In the genomic region with DNA sequence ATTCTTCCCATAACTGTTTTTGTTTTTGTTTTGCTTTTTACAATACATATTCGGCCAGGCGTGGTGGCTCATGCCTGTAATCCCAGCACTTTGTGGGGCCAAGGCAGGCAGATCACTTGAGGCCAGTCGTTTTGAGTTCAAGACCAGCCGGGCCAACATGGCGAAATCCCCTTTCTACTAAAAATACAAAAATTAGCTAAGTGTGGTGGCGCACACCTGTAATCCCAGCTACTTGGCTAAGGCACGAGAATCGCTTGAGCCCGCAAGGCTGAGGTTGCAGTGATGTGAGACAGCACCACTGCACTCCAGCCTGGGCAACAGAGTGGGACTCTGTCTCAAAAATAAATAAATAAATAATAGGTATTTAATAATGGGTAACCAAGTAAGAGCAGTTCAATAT, we compare ENCODE assay signal across 1 cellular context.
TF ChIP-seq lines count a peak whose summit lies in the region.

No MANE protein-coding gene starts in this region.

TF ChIP-seq in GM12891, 5 proteins besides CTCF, POLR2A, EP300 and RAD21:
- TF ChIP-seq POLR2AphosphoS5 (IDR thresholded peaks at IDR 0.05; ENCODE audit: low read depth, low read length) (no peak), SPI1 (IDR thresholded peaks at IDR 0.05; ENCODE audit: low read depth, low read length) (no peak), PAX5 (IDR thresholded peaks at IDR 0.05; ENCODE audit: insufficient read depth, low read length, severe bottlenecking) (no peak), TAF1 (IDR thresholded peaks at IDR 0.05; ENCODE audit: low read depth, low read length) (no peak), POU2F2 (IDR thresholded peaks at IDR 0.05; ENCODE audit: low read depth, low read length) (no peak)
